Comparison of ENCODE assay signal across 1 cellular context in genomic region chr7:96380111-96380512, GRCh38.
TF ChIP-seq lines count a peak whose summit lies in the region.

No MANE protein-coding gene starts in this region.

TF ChIP-seq in GM23338, 12 proteins besides CTCF, POLR2A, EP300 and RAD21 (continued from another document):
- TF ChIP-seq ZNF462 (CRISPR knock-in tag; IDR thresholded peaks at IDR 0.05) (no peak), ETS1 (IDR thresholded peaks at IDR 0.05) (no peak), EZH2phosphoT487 (IDR thresholded peaks at IDR 0.05; ENCODE audit: unreplicated experiment) (no peak)
TF ChIP-seq in GM23338: peak in this region for 0.
